In genomic region chr10:24716295-24716694, GRCh38 we compare ENCODE assay signal across 2 cellular contexts.
TF ChIP-seq lines count a peak whose summit lies in the region.

No MANE protein-coding gene starts in this region.

TF ChIP-seq in HEK293, 187 proteins besides CTCF, POLR2A, EP300 and RAD21:
- TF ChIP-seq ZNF341 (tag by site-specific recombination; IDR thresholded peaks at IDR 0.05; ENCODE audit: low read depth) (peak; percentile 87), ZFHX2 (tag by site-specific recombination; conservative IDR thresholded peaks at IDR 0.05) (peak; percentile 84), SP2 (tag by site-specific recombination; IDR thresholded peaks at IDR 0.05) (peak; percentile 48), ZNF433 (tag by site-specific recombination; IDR thresholded peaks at IDR 0.05; ENCODE audit: low read depth) (no peak), ZNF133 (tag by site-specific recombination; IDR thresholded peaks at IDR 0.05) (peak; percentile 75), ZNF423 (tag by site-specific recombination; IDR thresholded peaks at IDR 0.05) (no peak), EGR2 (tag by site-specific recombination; IDR thresholded peaks at IDR 0.05; ENCODE audit: low read depth) (peak; percentile 77), SCRT2 (tag by site-specific recombination; IDR thresholded peaks at IDR 0.05) (no peak)

TF ChIP-seq in HepG2, 621 proteins besides CTCF, POLR2A, EP300 and RAD21:
- TF ChIP-seq HDAC2 (CRISPR knock-in tag; IDR thresholded peaks at IDR 0.05): no peak
- TF ChIP-seq FOSL2 (CRISPR knock-in tag; IDR thresholded peaks at IDR 0.05): no peak
- TF ChIP-seq ATF7 (IDR thresholded peaks at IDR 0.05): no peak
- TF ChIP-seq ATF7 (CRISPR knock-in tag; IDR thresholded peaks at IDR 0.05): no peak
- TF ChIP-seq EZH2 (conservative IDR thresholded peaks at IDR 0.05; ENCODE audit: low read depth, low read length): no peak
- TF ChIP-seq ZNF337 (CRISPR knock-in tag; IDR thresholded peaks at IDR 0.05; ENCODE audit: borderline replicate concordance, low read depth): no peak
- no peak for TF ChIP-seq ZNF12 (CRISPR knock-in tag; IDR thresholded peaks at IDR 0.05)
- no peak for TF ChIP-seq ZBTB40 (IDR thresholded peaks at IDR 0.05)
- no peak for TF ChIP-seq ZBTB40 (CRISPR knock-in tag; IDR thresholded peaks at IDR 0.05)
- TF ChIP-seq WIZ (CRISPR knock-in tag; IDR thresholded peaks at IDR 0.05): no peak
- TF ChIP-seq ZNF558 (CRISPR knock-in tag; IDR thresholded peaks at IDR 0.05; ENCODE audit: borderline replicate concordance): no peak
- no peak for TF ChIP-seq ZSCAN21 (CRISPR knock-in tag; IDR thresholded peaks at IDR 0.05; ENCODE audit: borderline replicate concordance)
- TF ChIP-seq KDM6A (CRISPR knock-in tag; IDR thresholded peaks at IDR 0.05; ENCODE audit: low read depth): no peak
- TF ChIP-seq REL (CRISPR knock-in tag; conservative IDR thresholded peaks at IDR 0.05): no peak
- TF ChIP-seq ZNF773 (CRISPR knock-in tag; IDR thresholded peaks at IDR 0.05; ENCODE audit: borderline replicate concordance): no peak
- TF ChIP-seq ZNF17 (CRISPR knock-in tag; IDR thresholded peaks at IDR 0.05): no peak
- TF ChIP-seq ZNF782 (CRISPR knock-in tag; IDR thresholded peaks at IDR 0.05; ENCODE audit: borderline replicate concordance): no peak
- TF ChIP-seq PPARG (CRISPR knock-in tag; conservative IDR thresholded peaks at IDR 0.05): no peak
- TF ChIP-seq ZNF687 (CRISPR knock-in tag; IDR thresholded peaks at IDR 0.05): no peak
